Comparison of ENCODE assay signal across 11 cellular contexts in the genomic region with DNA sequence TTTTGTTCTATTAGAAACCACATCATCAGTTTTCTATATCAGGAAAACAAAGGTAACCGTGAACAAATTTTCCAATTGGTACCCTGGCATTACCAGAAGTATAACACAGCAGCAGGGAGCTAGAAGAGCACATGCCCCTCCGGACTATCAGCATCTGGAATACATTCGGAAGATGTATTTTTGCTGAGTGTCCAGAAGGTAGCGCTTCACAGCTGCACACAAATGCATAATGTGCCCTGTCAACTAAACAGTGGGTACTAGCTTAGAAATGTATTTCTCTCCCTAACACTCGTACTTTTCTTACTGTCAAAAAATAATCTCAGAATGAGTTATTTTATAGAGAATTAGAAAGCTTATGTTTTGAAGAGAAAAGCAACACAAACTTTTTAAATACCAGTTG.
DNase-seq lines count a peak whose midpoint lies in the region; ATAC-seq and TF ChIP-seq lines count a peak whose summit lies in the region.
"Had no signal": no experiment of that assay in that cellular context is flagged by ENCODE, and none has a peak within 500 bp of the region (broad histone marks: within the 10 kb centered on the region; RNA-seq: fewer than 3 reads in every experiment).

No MANE protein-coding gene starts in this region.

- no peak overlapping the region for H3K4me3 ChIP-seq in spleen

- in situ Hi-C loops in SK-MEL-5 (cut with HindIII; ENCODE audit: low pct_unique_long_range_greater_than_20kb, low sequenced_read_pairs) = no loop called here

- H3K36me3 ChIP-seq in spleen = peaks cover 0 to 40% (median 8%) of the 10 kb centered on the region in 6 donors

- H3K27ac ChIP-seq in foreskin keratinocyte (no peak overlapping the region), spleen (no peak overlapping the region)

- DNase-seq in COLO829 (ENCODE audit: low spot score) (peak; percentile 42), HEK293T (ENCODE audit: extremely low spot score) (peak; percentile 59), SK-MEL-5 (ENCODE audit: low read depth, low spot score) (peak; percentile 84), foreskin keratinocyte (peak in 1 of 2 donors; percentile 10), GM20000 (ENCODE audit: low spot score) (no peak), spleen (no peak)
- DNase-seq: activated CD4-positive, alpha-beta T cell treated with anti-CD3 and anti-CD28 coated beads, Interleukin-2, amount 50 U/mL, for 4 hours; midbrain; NK-92 treated with Interleukin-12 subunit alpha and Interleukin-12 subunit beta, amount 100 ng/mL, for 24 hours had no signal

- TF ChIP-seq CTCF in foreskin keratinocyte (conservative IDR thresholded peaks at IDR 0.05) (peak; percentile 47), GM20000 (IDR thresholded peaks at IDR 0.05; ENCODE audit: extremely low read depth, missing control alignments) (no peak), spleen (IDR thresholded peaks at IDR 0.05 in 8 of 11, conservative IDR thresholded peaks at IDR 0.05 in 3 of 11) (no peak)

- TF ChIP-seq POLR2A in spleen (IDR thresholded peaks at IDR 0.05) = no peak

- 91 to 96% (median 94%) methylated on average over 5 of the region's 5 CpGs for WGBS in spleen, 5 donors

- peaks cover 0 to 3% (median 0%) of the 10 kb centered on the region in 8 donors for H3K9me3 ChIP-seq in spleen

- no peaks in the 10 kb centered on the region for H3K27me3 ChIP-seq in foreskin keratinocyte
- no peaks in the 10 kb centered on the region for H3K27me3 ChIP-seq in spleen (replicated peaks in 1 of 7)

- intact Hi-C loops in spleen (cut with DNase I; ENCODE audit: low total_unique reads) = no loop called here

- H3K4me1 ChIP-seq in foreskin keratinocyte (peaks cover 25% of the 10 kb centered on the region), spleen (peaks cover 0 to 6% (median 0%) of the 10 kb centered on the region in 6 donors)

- ATAC-seq in foreskin keratinocyte = no peak
- no peak for ATAC-seq in GM21367 (IDR thresholded peaks at IDR 0.05; ENCODE audit: unreplicated experiment)
- no peak for ATAC-seq in HG02798 (IDR thresholded peaks at IDR 0.05; ENCODE audit: poor library complexity, unreplicated experiment)

- POLR2A ChIA-PET in HEK293T (lab: Yijun Ruan, JAX) = no interaction called here

- CTCF ChIA-PET in HEK293T (lab: Yijun Ruan, JAX) = interaction anchor here (0.6 to 0.9 kb wide), 4 partner anchors 14 to 290 kb away, joined by 3 to 4 read pairs (median 3); no protein-coding TSS in a partner anchor

TF ChIP-seq in HEK293T, 16 proteins besides CTCF, POLR2A, EP300 and RAD21:
- TF ChIP-seq ELF4 (IDR thresholded peaks at IDR 0.05) (no peak), L3MBTL2 (conservative IDR thresholded peaks at IDR 0.05) (no peak), FOXK2 (IDR thresholded peaks at IDR 0.05) (no peak), TARDBP (IDR thresholded peaks at IDR 0.05) (no peak), FOXM1 (IDR thresholded peaks at IDR 0.05; ENCODE audit: borderline replicate concordance) (no peak), NFRKB (IDR thresholded peaks at IDR 0.05) (no peak), SP1 (IDR thresholded peaks at IDR 0.05) (no peak), CTBP1 (IDR thresholded peaks at IDR 0.05; ENCODE audit: borderline replicate concordance) (no peak), FOXA1 (IDR thresholded peaks at IDR 0.05) (no peak), LEF1 (IDR thresholded peaks at IDR 0.05; ENCODE audit: borderline replicate concordance) (no peak), ZNF384 (IDR thresholded peaks at IDR 0.05) (no peak), BHLHE40 (IDR thresholded peaks at IDR 0.05; ENCODE audit: borderline replicate concordance) (no peak), HDGF (IDR thresholded peaks at IDR 0.05; ENCODE audit: borderline replicate concordance) (no peak), ARNT (IDR thresholded peaks at IDR 0.05) (no peak), SUZ12 (IDR thresholded peaks at IDR 0.05) (no peak)
- TF ChIP-seq, protein P1, sequence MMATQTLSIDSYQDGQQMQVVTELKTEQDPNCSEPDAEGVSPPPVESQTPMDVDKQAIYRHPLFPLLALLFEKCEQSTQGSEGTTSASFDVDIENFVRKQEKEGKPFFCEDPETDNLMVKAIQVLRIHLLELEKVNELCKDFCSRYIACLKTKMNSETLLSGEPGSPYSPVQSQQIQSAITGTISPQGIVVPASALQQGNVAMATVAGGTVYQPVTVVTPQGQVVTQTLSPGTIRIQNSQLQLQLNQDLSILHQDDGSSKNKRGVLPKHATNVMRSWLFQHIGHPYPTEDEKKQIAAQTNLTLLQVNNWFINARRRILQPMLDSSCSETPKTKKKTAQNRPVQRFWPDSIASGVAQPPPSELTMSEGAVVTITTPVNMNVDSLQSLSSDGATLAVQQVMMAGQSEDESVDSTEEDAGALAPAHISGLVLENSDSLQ (IDR thresholded peaks at IDR 0.05) = no peak
TF ChIP-seq in HEK293T: peak in this region for 0.

Comparison
In these comparisons a context has a peak if more than half of its experiments do, and no peak if none do; other contexts are left out.
1. DNase-seq: peak in COLO829 (single experiment), HEK293T (single experiment) and SK-MEL-5 (single experiment); none in GM20000 (single experiment) and spleen (single experiment).